15 cellular contexts compared by ENCODE assay signal in genomic region chr14:76498536-76498935, GRCh38.
DNase-seq lines count a peak whose midpoint lies in the region; ATAC-seq and TF ChIP-seq lines count a peak whose summit lies in the region.
"Had no signal": no experiment of that assay in that cellular context is flagged by ENCODE, and none has a peak within 500 bp of the region (broad histone marks: within the 10 kb centered on the region; RNA-seq: fewer than 3 reads in every experiment).

No MANE protein-coding gene starts in this region.

- peak; percentile 11 for ATAC-seq in stimulated activated naive CD8-positive, alpha-beta T cell treated with anti-CD3 and anti-CD28 coated beads, Interleukin-15, amount 100 ng/mL, for 72 hours
- ATAC-seq in stimulated activated naive CD8-positive, alpha-beta T cell treated with anti-CD3 and anti-CD28 coated beads, Interleukin-15, Interleukin-2, amounts not matched to agents 100 U/mL and 50 U/mL, for 24 hours, result no peak
- no peak for ATAC-seq in upper lobe of right lung
- ATAC-seq in HG03025 (IDR thresholded peaks at IDR 0.05; ENCODE audit: low FRiP score, unreplicated experiment), result no peak
- ATAC-seq: CD8-positive, alpha-beta T cell had no signal

- WGBS in esophagus squamous epithelium, 2 donors, result 78 to 100% methylated on average over 2 to 3 of the region's 9 CpGs

- peaks cover 8% of the 10 kb centered on the region for H3K27me3 Mint-ChIP-seq in stimulated activated naive CD8-positive, alpha-beta T cell treated with anti-CD3 and anti-CD28 coated beads, Interleukin-15, amount 100 ng/mL, for 72 hours

- TF ChIP-seq POLR2A in esophagus squamous epithelium (IDR thresholded peaks at IDR 0.05), result no peak

- no peak overlapping the region for H3K27ac Mint-ChIP-seq in stimulated activated naive CD8-positive, alpha-beta T cell treated with anti-CD3 and anti-CD28 coated beads, Interleukin-15, amount 100 ng/mL, for 72 hours
- H3K27ac Mint-ChIP-seq: CD4-positive, CD25-positive, alpha-beta regulatory T cell; CD8-positive, alpha-beta T cell had no signal

- no peaks in the 10 kb centered on the region for H3K4me1 ChIP-seq in upper lobe of right lung
- no peaks in the 10 kb centered on the region for H3K4me1 ChIP-seq in esophagus squamous epithelium
- H3K4me1 ChIP-seq: Caco-2 had no signal

- intact Hi-C loops in posterior vena cava (cut with DNase I), result no loop called here
- intact Hi-C loops in upper lobe of right lung (cut with DNase I), result no loop called here
- intact Hi-C loops in esophagus squamous epithelium (cut with DNase I), result no loop called here

- H3K9me3 Mint-ChIP-seq in stimulated activated naive CD8-positive, alpha-beta T cell treated with anti-CD3 and anti-CD28 coated beads, Interleukin-15, amount 100 ng/mL, for 72 hours, result no peaks in the 10 kb centered on the region
- H3K9me3 Mint-ChIP-seq: CD4-positive, CD25-positive, alpha-beta regulatory T cell; CD8-positive, alpha-beta T cell had no signal

- H3K4me1 Mint-ChIP-seq in stimulated activated naive CD8-positive, alpha-beta T cell treated with anti-CD3 and anti-CD28 coated beads, Interleukin-15, amount 100 ng/mL, for 72 hours, result no peaks in the 10 kb centered on the region
- H3K4me1 Mint-ChIP-seq: CD4-positive, CD25-positive, alpha-beta regulatory T cell had no signal

- H3K27ac ChIP-seq in upper lobe of right lung, result no peak overlapping the region
- H3K27ac ChIP-seq in esophagus squamous epithelium, result no peak overlapping the region
- H3K27ac ChIP-seq: GM23248 had no signal

- TF ChIP-seq CTCF in upper lobe of right lung (IDR thresholded peaks at IDR 0.05) (no peak), esophagus squamous epithelium (IDR thresholded peaks at IDR 0.05) (no peak)

- H3K36me3 ChIP-seq in upper lobe of right lung (no peaks in the 10 kb centered on the region), esophagus squamous epithelium (no peaks in the 10 kb centered on the region)

- H3K27me3 ChIP-seq in upper lobe of right lung (no peaks in the 10 kb centered on the region), esophagus squamous epithelium (peaks cover 0 to 51% (median 0%) of the 10 kb centered on the region in 4 donors)

- H3K4me3 ChIP-seq in upper lobe of right lung, result no peak overlapping the region
- no peak overlapping the region for H3K4me3 ChIP-seq in esophagus squamous epithelium
- H3K4me3 ChIP-seq: GM23248 had no signal

- DNase-seq in stimulated activated naive CD8-positive, alpha-beta T cell treated with anti-CD3 and anti-CD28 coated beads, Interleukin-15, amount 100 ng/mL, for 72 hours, result no peak
- DNase-seq in stimulated activated naive CD8-positive, alpha-beta T cell treated with anti-CD3 and anti-CD28 coated beads, Interleukin-15, Interleukin-2, amounts not matched to agents 100 U/mL and 50 U/mL, for 24 hours, result no peak
- peak; percentile 32 for DNase-seq in islet precursor cell
- DNase-seq in posterior vena cava (ENCODE audit: low spot score), result peak; percentile 42
- peak; percentile 40 for DNase-seq in upper lobe of right lung
- no peak for DNase-seq in esophagus squamous epithelium (lab: John Stamatoyannopoulos, UW)
- no peak for DNase-seq in NCI-H1436 (lab: John Stamatoyannopoulos, UW)
- DNase-seq: C1 segment of cervical spinal cord; CD4-positive, CD25-positive, alpha-beta regulatory T cell; CD8-positive, alpha-beta T cell; DMS153; GM23248; HCEC 1CT had no signal

- no peak overlapping the region for H3K4me3 Mint-ChIP-seq in stimulated activated naive CD8-positive, alpha-beta T cell treated with anti-CD3 and anti-CD28 coated beads, Interleukin-15, amount 100 ng/mL, for 72 hours
- H3K4me3 Mint-ChIP-seq: CD4-positive, CD25-positive, alpha-beta regulatory T cell; CD8-positive, alpha-beta T cell had no signal

- H3K9me3 ChIP-seq in upper lobe of right lung (no peaks in the 10 kb centered on the region), esophagus squamous epithelium (no peaks in the 10 kb centered on the region)
- H3K9me3 ChIP-seq: Caco-2 had no signal

Comparison
In these comparisons a context has a peak if more than half of its experiments do, and no peak if none do; other contexts are left out.
1. DNase-seq: peak in islet precursor cell (single experiment), posterior vena cava (single experiment) and upper lobe of right lung (single experiment); none in stimulated activated naive CD8-positive, alpha-beta T cell treated with anti-CD3 and anti-CD28 coated beads, Interleukin-15, amount 100 ng/mL, for 72 hours (0 of 2), stimulated activated naive CD8-positive, alpha-beta T cell treated with anti-CD3 and anti-CD28 coated beads, Interleukin-15, Interleukin-2, amounts not matched to agents 100 U/mL and 50 U/mL, for 24 hours (single experiment), esophagus squamous epithelium (single experiment) and NCI-H1436 (single experiment).